15 cellular contexts compared by ENCODE assay signal in genomic region chr17:16980061-16980460, GRCh38.
"Had no signal": no experiment of that assay in that cellular context is flagged by ENCODE, and none has a peak within 500 bp of the region (broad histone marks: within the 10 kb centered on the region; RNA-seq: fewer than 3 reads in every experiment).

No MANE protein-coding gene starts in this region.

- H3K27ac Mint-ChIP-seq: activated CD8-positive, alpha-beta memory T cell treated with anti-CD3 and anti-CD28 coated beads, Interleukin-2, amount 10 ng/mL, durations not matched to agents 7 days and 5 days; activated T-cell treated with anti-CD3 and anti-CD28 coated beads, Interleukin-2, amount 50 U/mL, for 24 hours; effector memory CD8-positive, alpha-beta T cell; immature natural killer cell; nephron progenitor cell had no signal

- H3K4me1 Mint-ChIP-seq: immature natural killer cell had no signal

- H3K27me3 Mint-ChIP-seq: activated T-cell treated with anti-CD3 and anti-CD28 coated beads, Interleukin-2, amount 50 U/mL, for 24 hours had no signal

- DNase-seq: activated CD4-positive, alpha-beta T cell treated with anti-CD3 and anti-CD28 coated beads for 1 hour; activated CD4-positive, alpha-beta T cell treated with anti-CD3 and anti-CD28 coated beads, Interleukin-2, amount 50 U/mL, for 4 hours; activated CD8-positive, alpha-beta memory T cell treated with anti-CD3 and anti-CD28 coated beads, Interleukin-2, amount 10 ng/mL, durations not matched to agents 7 days and 5 days; activated effector memory CD4-positive, alpha-beta T cell treated with Interleukin-2 at 50 U/mL for 16 hours; activated naive CD4-positive, alpha-beta T cell treated with anti-CD3 and anti-CD28 coated beads, Interleukin-2, amount 50 U/mL, for 16 hours; activated T-cell treated with anti-CD3 and anti-CD28 coated beads, Interleukin-2, amount 50 U/mL, for 24 hours; effector memory CD8-positive, alpha-beta T cell; heart left ventricle; immature natural killer cell; nephron progenitor cell; right cardiac atrium; small intestine; stomach; testis had no signal

- H3K9me3 Mint-ChIP-seq: activated T-cell treated with anti-CD3 and anti-CD28 coated beads, Interleukin-2, amount 50 U/mL, for 24 hours; dendritic cell treated with granulocyte-macrophage colony-stimulating factor and Interleukin-4, amounts not matched to agents 40 ng/mL and 50 ng/mL, for 4 days; effector memory CD8-positive, alpha-beta T cell; immature natural killer cell; nephron progenitor cell had no signal

- ATAC-seq: activated CD8-positive, alpha-beta memory T cell treated with anti-CD3 and anti-CD28 coated beads, Interleukin-2, amount 10 ng/mL, durations not matched to agents 7 days and 5 days; effector memory CD8-positive, alpha-beta T cell; heart left ventricle; right cardiac atrium had no signal

- H3K4me3 Mint-ChIP-seq: activated CD8-positive, alpha-beta memory T cell treated with anti-CD3 and anti-CD28 coated beads, Interleukin-2, amount 10 ng/mL, durations not matched to agents 7 days and 5 days; activated T-cell treated with anti-CD3 and anti-CD28 coated beads, Interleukin-2, amount 50 U/mL, for 24 hours; dendritic cell treated with granulocyte-macrophage colony-stimulating factor and Interleukin-4, amounts not matched to agents 40 ng/mL and 50 ng/mL, for 4 days; effector memory CD8-positive, alpha-beta T cell; immature natural killer cell; nephron progenitor cell had no signal

- H3K36me3 Mint-ChIP-seq: activated CD8-positive, alpha-beta memory T cell treated with anti-CD3 and anti-CD28 coated beads, Interleukin-2, amount 10 ng/mL, durations not matched to agents 7 days and 5 days; immature natural killer cell had no signal
